In genomic region chr1:244865820-244866219, GRCh38 we compare ENCODE assay signal across 9 cellular contexts. TPM values are rescaled to one million over a fixed set of nuclear protein-coding genes. Genes with fewer than 3 reads are reported as not detected.
DNase-seq lines count a peak whose midpoint lies in the region; ATAC-seq and TF ChIP-seq lines count a peak whose summit lies in the region.
"Had no signal": no experiment of that assay in that cellular context is flagged by ENCODE, and none has a peak within 500 bp of the region (broad histone marks: within the 10 kb centered on the region; RNA-seq: fewer than 3 reads in every experiment).

No MANE protein-coding gene starts in this region.

- CTCF ChIA-PET in MCF 10A (lab: Yijun Ruan, JAX), result interaction anchor here (0.5 to 13.7 kb wide), 9 partner anchors 11 to 1221 kb away, joined by 3 to 174 read pairs (median 5); a partner anchor contains a TSS
- CTCF ChIA-PET in mammary epithelial cell (lab: Charles Lee; ENCODE audit: low non-redundant PET), result interaction anchor here (0.7 kb wide), 1 partner anchor 291 kb away, joined by 6 read pairs; no protein-coding TSS in a partner anchor
- CTCF ChIA-PET in activated CD8-positive, alpha-beta T cell treated with anti-CD3 and anti-CD28 coated beads for 36 hours (lab: Charles Lee), result interaction anchor here (1.1 to 5.8 kb wide), 5 partner anchors 9 to 177 kb away, joined by 3 to 34 read pairs (median 3); no protein-coding TSS in a partner anchor

- no peak overlapping the region for H3K9ac ChIP-seq in mammary epithelial cell (ENCODE audit: insufficient read depth, low read length)

- H3K4me1 Mint-ChIP-seq in MCF 10A (ENCODE audit: insufficient read depth, unreplicated experiment) (peaks cover 19% of the 10 kb centered on the region), mesothelial cell of epicardium (peaks cover 35% of the 10 kb centered on the region), type B pancreatic cell (ENCODE audit: unreplicated experiment) (peaks cover 20% of the 10 kb centered on the region)
- H3K4me1 Mint-ChIP-seq in activated CD8-positive, alpha-beta T cell treated with anti-CD3 and anti-CD28 coated beads for 36 hours (ENCODE audit: low read depth), result peaks cover 22% of the 10 kb centered on the region

- WGBS in mammary epithelial cell (ENCODE audit: low coverage, missing lambda C conversion rate), result 85% methylated on average over 3 of the region's 3 CpGs

- H3K27me3 ChIP-seq in mammary epithelial cell (ENCODE audit: insufficient read depth, low read length), result no peaks in the 10 kb centered on the region

- no peak overlapping the region for H3K4me3 ChIP-seq in mammary epithelial cell (replicated peaks in 1 of 3; ENCODE audit: insufficient read depth in 1 of 3, low read depth in 2 of 3, low read length in 3 of 3)

- no peak overlapping the region for H3K27ac ChIP-seq in mammary epithelial cell (ENCODE audit: insufficient read depth, low read depth, low read length)

- ATAC-seq in activated CD8-positive, alpha-beta T cell treated with anti-CD3 and anti-CD28 coated beads for 36 hours, result no peak
- ATAC-seq in esophagus mucosa (no peak), GM18520 (IDR thresholded peaks at IDR 0.05; ENCODE audit: unreplicated experiment) (no peak)

- dilution Hi-C loops in mammary epithelial cell (cut with HindIII; ENCODE audit: low sequenced_read_pairs), result no loop called here

- intact Hi-C loops in MCF 10A (cut with micrococcal nuclease), result no loop called here
- intact Hi-C loops in mammary epithelial cell (cut with micrococcal nuclease), result no loop called here
- intact Hi-C loops in activated CD8-positive, alpha-beta T cell treated with anti-CD3 and anti-CD28 coated beads for 36 hours (cut with micrococcal nuclease), result loop anchor here (5.0 kb wide), 1 partner anchor 96 kb away; no protein-coding TSS in a partner anchor

- H3K27me3 Mint-ChIP-seq in MCF 10A (ENCODE audit: insufficient read depth, unreplicated experiment), result no peaks in the 10 kb centered on the region
- H3K27me3 Mint-ChIP-seq in activated CD8-positive, alpha-beta T cell treated with anti-CD3 and anti-CD28 coated beads for 36 hours, result no peaks in the 10 kb centered on the region
- no peaks in the 10 kb centered on the region for H3K27me3 Mint-ChIP-seq in mesothelial cell of epicardium (ENCODE audit: low read depth)
- no peaks in the 10 kb centered on the region for H3K27me3 Mint-ChIP-seq in type B pancreatic cell

- no peak for DNase-seq in MCF 10A (ENCODE audit: unreplicated experiment)
- DNase-seq in mammary epithelial cell, result no peak
- no peak for DNase-seq in activated CD8-positive, alpha-beta T cell treated with anti-CD3 and anti-CD28 coated beads for 36 hours
- DNase-seq in mesothelial cell of epicardium (ENCODE audit: low spot score in 2 of 2, unreplicated experiment in 2 of 2), result no peak
- no peak for DNase-seq in type B pancreatic cell (ENCODE audit: extremely low spot score, unreplicated experiment)
- no peak for DNase-seq in OCI-M2 (lab: John Stamatoyannopoulos, UW; ENCODE audit: unreplicated experiment)
- DNase-seq: small intestine had no signal

- in situ Hi-C loops in mammary epithelial cell (cut with MboI; ENCODE audit: low sequenced_read_pairs in 2 of 2), result loop anchor here in 1 of 2 donors (10.0 to 25.0 kb wide), 2 partner anchors 99 to 171 kb away; a partner anchor contains a TSS

- peaks cover 13% of the 10 kb centered on the region for H3K4me1 ChIP-seq in mammary epithelial cell (ENCODE audit: insufficient read depth, low read length)

- H3K4me2 ChIP-seq in mammary epithelial cell (ENCODE audit: insufficient read depth, low read depth, low read length), result no peak overlapping the region

- H3K27ac Mint-ChIP-seq in MCF 10A (ENCODE audit: low read depth, unreplicated experiment) (peak overlapping the region; percentile 96), mesothelial cell of epicardium (peak overlapping the region; percentile 98), type B pancreatic cell (peak overlapping the region; percentile 40)
- H3K27ac Mint-ChIP-seq in activated CD8-positive, alpha-beta T cell treated with anti-CD3 and anti-CD28 coated beads for 36 hours, result peak overlapping the region; percentile 99

- POLR2A ChIA-PET in MCF 10A (lab: Yijun Ruan, JAX), result interaction anchor here (1.0 to 25.5 kb wide), 19 partner anchors 9 to 211 kb away, joined by 3 to 1456 read pairs (median 13); partner anchors contain the start of gene COX20
- POLR2A ChIA-PET in activated CD8-positive, alpha-beta T cell treated with anti-CD3 and anti-CD28 coated beads for 36 hours (lab: Charles Lee), result interaction anchor here (1.4 to 20.0 kb wide), 3 partner anchors 13 to 30 kb away, joined by 3 to 554 read pairs (median 86); partner anchors contain the start of gene COX20

- H3K79me2 ChIP-seq in mammary epithelial cell (ENCODE audit: insufficient read depth, low read length), result peaks cover 34% of the 10 kb centered on the region

- H3K9me3 Mint-ChIP-seq in MCF 10A (ENCODE audit: unreplicated experiment) (no peaks in the 10 kb centered on the region), mesothelial cell of epicardium (no peaks in the 10 kb centered on the region), type B pancreatic cell (no peaks in the 10 kb centered on the region)
- H3K9me3 Mint-ChIP-seq in activated CD8-positive, alpha-beta T cell treated with anti-CD3 and anti-CD28 coated beads for 36 hours, result no peaks in the 10 kb centered on the region

- no peak overlapping the region for H2AFZ ChIP-seq in mammary epithelial cell (ENCODE audit: low read depth, low read length)

- H3K9me3 ChIP-seq in mammary epithelial cell (replicated peaks; ENCODE audit: insufficient read depth, low read length), result no peaks in the 10 kb centered on the region

- H3K36me3 Mint-ChIP-seq in MCF 10A (ENCODE audit: insufficient read depth, unreplicated experiment) (peaks cover 40% of the 10 kb centered on the region), mesothelial cell of epicardium (peaks cover 5% of the 10 kb centered on the region), type B pancreatic cell (peaks cover 16% of the 10 kb centered on the region)
- H3K36me3 Mint-ChIP-seq in activated CD8-positive, alpha-beta T cell treated with anti-CD3 and anti-CD28 coated beads for 36 hours (ENCODE audit: low read depth), result peaks cover 27% of the 10 kb centered on the region

- H3K4me3 Mint-ChIP-seq in MCF 10A (ENCODE audit: unreplicated experiment) (peak overlapping the region; percentile 93), mesothelial cell of epicardium (peak overlapping the region; percentile 92), type B pancreatic cell (no peak overlapping the region)
- H3K4me3 Mint-ChIP-seq in activated CD8-positive, alpha-beta T cell treated with anti-CD3 and anti-CD28 coated beads for 36 hours, result peak overlapping the region; percentile 95

- peaks cover 18% of the 10 kb centered on the region for H4K20me1 ChIP-seq in mammary epithelial cell (ENCODE audit: insufficient read depth, low read length)

- TF ChIP-seq CTCF in MCF 10A (IDR thresholded peaks at IDR 0.05; ENCODE audit: unreplicated experiment), result no peak
- no peak for TF ChIP-seq CTCF in mammary epithelial cell (conservative IDR thresholded peaks at IDR 0.05 in 1 of 2, IDR thresholded peaks at IDR 0.05 in 1 of 2; ENCODE audit: extremely low read depth in 1 of 2, insufficient read depth in 1 of 2, low read depth in 1 of 2, low read length in 2 of 2)
- TF ChIP-seq CTCF in activated CD8-positive, alpha-beta T cell treated with anti-CD3 and anti-CD28 coated beads for 36 hours (IDR thresholded peaks at IDR 0.05), result no peak
- no peak for TF ChIP-seq CTCF in mesothelial cell of epicardium (IDR thresholded peaks at IDR 0.05; ENCODE audit: unreplicated experiment)
- TF ChIP-seq CTCF in type B pancreatic cell (conservative IDR thresholded peaks at IDR 0.05), result no peak

- BruUV-seq in MCF 10A (replicated peaks; lab: Mats Ljungman, UMichigan), result no TSS peak
- no TSS peak for BruUV-seq in mammary epithelial cell (replicated peaks; lab: Mats Ljungman, UMichigan)

- peaks cover 3% of the 10 kb centered on the region for H3K36me3 ChIP-seq in mammary epithelial cell (ENCODE audit: insufficient read depth, low read length)

RNA-seq across cellular contexts. Expression of gene HNRNPU, which starts 1.5 kb away (rescaled TPM):
- total RNA-seq in MCF 10A (2022) (454 and 572 TPM in 2 replicates), mammary epithelial cell (100 to 1,000 TPM; 167 to 292 TPM), mesothelial cell of epicardium (423 to 436 TPM (median 424 TPM) in 3 replicates), type B pancreatic cell (ENCODE audit: low replicate concordance) (328 and 485 TPM in 2 replicates), esophagus mucosa (164 TPM)
- polyA plus RNA-seq in mammary epithelial cell, result 126 TPM
- 322 TPM for polyA minus RNA-seq in mammary epithelial cell
- total RNA-seq in activated CD8-positive, alpha-beta T cell treated with anti-CD3 and anti-CD28 coated beads for 36 hours, result 100 to 1,000 TPM; 469 to 474 TPM

RNA-seq across cellular contexts. Expression of gene COX20, which starts 30.4 kb away (rescaled TPM):
- 44.6 and 46.1 TPM in 2 replicates for total RNA-seq in MCF 10A (2022)
- total RNA-seq in mammary epithelial cell, result 10 to 100 TPM; 13.7 to 35.4 TPM
- polyA plus RNA-seq in mammary epithelial cell, result 23.5 TPM
- polyA minus RNA-seq in mammary epithelial cell, result 7.8 TPM
- total RNA-seq in activated CD8-positive, alpha-beta T cell treated with anti-CD3 and anti-CD28 coated beads for 36 hours, result 10 to 100 TPM; 33.1 to 34.7 TPM
- total RNA-seq in mesothelial cell of epicardium, result 27.7 to 31.9 TPM (median 29.3 TPM) in 3 replicates
- total RNA-seq in type B pancreatic cell (ENCODE audit: low replicate concordance), result 22.7 TPM in 2 replicates
- 17.4 TPM for total RNA-seq in esophagus mucosa

Comparison
In these comparisons a context has a peak if more than half of its experiments do, and no peak if none do; other contexts are left out.
1. H3K27ac Mint-ChIP-seq: peak in every context shown above with its lines; median percentile 99 in activated CD8-positive, alpha-beta T cell treated with anti-CD3 and anti-CD28 coated beads for 36 hours; 98 in mesothelial cell of epicardium; 96 in MCF 10A; 40 in type B pancreatic cell.